ENCODE assay signal across 17 cellular contexts in genomic region chr19:45057444-45057843, GRCh38. TPM values are rescaled to one million over a fixed set of nuclear protein-coding genes. Genes with fewer than 3 reads are reported as not detected.
DNase-seq lines count a peak whose midpoint lies in the region; ATAC-seq and TF ChIP-seq lines count a peak whose summit lies in the region.
"Had no signal": no experiment of that assay in that cellular context is flagged by ENCODE, and none has a peak within 500 bp of the region (broad histone marks: within the 10 kb centered on the region; RNA-seq: fewer than 3 reads in every experiment).

No MANE protein-coding gene starts in this region.

- H3K36me3 Mint-ChIP-seq in CD14-positive monocyte: peaks cover 90 to 98% of the 10 kb centered on the region in 2 donors
- H3K36me3 Mint-ChIP-seq in IgD-negative memory B cell: peaks cover 8% of the 10 kb centered on the region
- H3K36me3 Mint-ChIP-seq in dendritic cell treated with granulocyte-macrophage colony-stimulating factor and Interleukin-4, amounts not matched to agents 40 ng/mL and 50 ng/mL, for 4 days (ENCODE audit: low read depth): peaks cover 99% of the 10 kb centered on the region

- ATAC-seq in sciatic nerve: peak; percentile 23
- no peak for ATAC-seq in HG02840 (IDR thresholded peaks at IDR 0.05; ENCODE audit: low FRiP score, unreplicated experiment)

- intact Hi-C loops in CD14-positive monocyte (cut with micrococcal nuclease): loop anchor here (5.0 kb wide), 1 partner anchor 155 kb away; no protein-coding TSS in a partner anchor
- intact Hi-C loops in dendritic cell treated with granulocyte-macrophage colony-stimulating factor and Interleukin-4, amounts not matched to agents 40 ng/mL and 50 ng/mL, for 4 days (cut with micrococcal nuclease): no loop called here
- intact Hi-C loops in sciatic nerve (cut with DNase I): no loop called here

- no peak for DNase-seq in CD14-positive monocyte (ENCODE audit: low spot score)
- no peak for DNase-seq in sciatic nerve (ENCODE audit: low spot score)
- no peak for DNase-seq in AML-193 (lab: John Stamatoyannopoulos, UW)
- DNase-seq in NK-92 treated with Interleukin-12 subunit alpha and Interleukin-12 subunit beta, amount 100 ng/mL, for 24 hours (lab: John Stamatoyannopoulos, UW): no peak
- DNase-seq: BE2C; Calu3; CD4-positive, alpha-beta memory T cell; DMS53; HCEC 1CT; KBM-7; NCI-H1436; NCI-H2029; NCI-H2171 treated with DMSO at 0.1 percent for 48 hours; NCI-H748 treated with DMSO at 0.1 percent for 48 hours had no signal

- H3K27me3 Mint-ChIP-seq in CD14-positive monocyte (ENCODE audit: low read depth in 3 of 3) (peaks cover 0 to 3% (median 2%) of the 10 kb centered on the region in 3 donors), IgD-negative memory B cell (no peaks in the 10 kb centered on the region)
- H3K27me3 Mint-ChIP-seq in dendritic cell treated with granulocyte-macrophage colony-stimulating factor and Interleukin-4, amounts not matched to agents 40 ng/mL and 50 ng/mL, for 4 days: no peaks in the 10 kb centered on the region
- H3K27me3 Mint-ChIP-seq: CD4-positive, alpha-beta memory T cell had no signal

- H3K4me3 Mint-ChIP-seq in CD14-positive monocyte (no peak overlapping the region), IgD-negative memory B cell (peak overlapping the region in 1 of 4 donors; percentile 7)
- no peak overlapping the region for H3K4me3 Mint-ChIP-seq in dendritic cell treated with granulocyte-macrophage colony-stimulating factor and Interleukin-4, amounts not matched to agents 40 ng/mL and 50 ng/mL, for 4 days
- H3K4me3 Mint-ChIP-seq: CD4-positive, alpha-beta memory T cell had no signal

- H3K27ac Mint-ChIP-seq in CD14-positive monocyte (peak overlapping the region in 4 of 7 donors; percentile 50 to 73 (median 58)), IgD-negative memory B cell (peak overlapping the region; percentile 57 to 84 (median 63))
- peak overlapping the region; percentile 31 for H3K27ac Mint-ChIP-seq in dendritic cell treated with granulocyte-macrophage colony-stimulating factor and Interleukin-4, amounts not matched to agents 40 ng/mL and 50 ng/mL, for 4 days

- H3K9me3 Mint-ChIP-seq in CD14-positive monocyte (no peaks in the 10 kb centered on the region), IgD-negative memory B cell (no peaks in the 10 kb centered on the region)
- no peaks in the 10 kb centered on the region for H3K9me3 Mint-ChIP-seq in dendritic cell treated with granulocyte-macrophage colony-stimulating factor and Interleukin-4, amounts not matched to agents 40 ng/mL and 50 ng/mL, for 4 days

- H3K4me1 Mint-ChIP-seq in CD14-positive monocyte (no peaks in the 10 kb centered on the region), IgD-negative memory B cell (peaks cover 13 to 34% (median 28%) of the 10 kb centered on the region in 3 donors)
- peaks cover 15% of the 10 kb centered on the region for H3K4me1 Mint-ChIP-seq in dendritic cell treated with granulocyte-macrophage colony-stimulating factor and Interleukin-4, amounts not matched to agents 40 ng/mL and 50 ng/mL, for 4 days (ENCODE audit: low read depth)

- no peak for TF ChIP-seq CTCF in CD14-positive monocyte (IDR thresholded peaks at IDR 0.05)

RNA-seq across cellular contexts. Expression of gene CLASRP, which starts 18.6 kb away (rescaled TPM):
- polyA plus RNA-seq in CD14-positive monocyte (1 to 10 TPM; 2.2 to 4.1 TPM), IgD-negative memory B cell (27.0 TPM)
- total RNA-seq in sciatic nerve: 109 TPM

RNA-seq across cellular contexts. Expression of gene ZNF296, which starts 18.8 kb away (rescaled TPM):
- polyA plus RNA-seq in CD14-positive monocyte (1 to 10 TPM; 3.8 to 6.5 TPM), IgD-negative memory B cell (74.4 TPM)
- total RNA-seq in sciatic nerve: 0.45 TPM

RNA-seq across cellular contexts. Expression of gene GEMIN7, which starts 21.6 kb away (rescaled TPM):
- polyA plus RNA-seq in CD14-positive monocyte: 10 to 100 TPM; 67.6 to 83.4 TPM
- 115 TPM for polyA plus RNA-seq in IgD-negative memory B cell
- 8.8 TPM for total RNA-seq in sciatic nerve

RNA-seq across cellular contexts. Expression of gene PPP1R37, which starts 35.5 kb away (rescaled TPM):
- under 1 TPM; 0.10 to 0.22 TPM for polyA plus RNA-seq in CD14-positive monocyte
- 2.3 TPM for polyA plus RNA-seq in IgD-negative memory B cell
- total RNA-seq in sciatic nerve: 19.3 TPM

RNA-seq across cellular contexts. Expression of gene RELB, which starts 56.2 kb away (rescaled TPM):
- 10 to 100 TPM; 32.3 to 35.0 TPM for polyA plus RNA-seq in CD14-positive monocyte
- polyA plus RNA-seq in IgD-negative memory B cell: 89.8 TPM
- total RNA-seq in sciatic nerve: 27.4 TPM

Comparison
In these comparisons a context has a peak if more than half of its experiments do, and no peak if none do; other contexts are left out.
1. RNA of gene ZNF296, which starts 18.8 kb away (polyA plus RNA-seq): 74.4 TPM in IgD-negative memory B cell (single experiment); 3.8 to 6.5 TPM in CD14-positive monocyte; every median in the first group is over 10 times any median in the second.
2. intact Hi-C loops: an anchor here in CD14-positive monocyte (5.0 kb wide); none called in dendritic cell treated with granulocyte-macrophage colony-stimulating factor and Interleukin-4, amounts not matched to agents 40 ng/mL and 50 ng/mL, for 4 days and sciatic nerve.
3. Peak in every context shown above with its lines, with median percentiles within 50 percentile points of each other: H3K27ac Mint-ChIP-seq.